Comparison of ENCODE assay signal across 26 cellular contexts in genomic region chr1:198143797-198144196, GRCh38. TPM values are rescaled to one million over a fixed set of nuclear protein-coding genes. Genes with fewer than 3 reads are reported as not detected.
DNase-seq lines count a peak whose midpoint lies in the region; ATAC-seq and TF ChIP-seq lines count a peak whose summit lies in the region.
"Had no signal": no experiment of that assay in that cellular context is flagged by ENCODE, and none has a peak within 500 bp of the region (broad histone marks: within the 10 kb centered on the region; RNA-seq: fewer than 3 reads in every experiment).

No MANE protein-coding gene starts in this region.

- no peak overlapping the region for H3K9ac ChIP-seq in MM.1S (ENCODE audit: low read length)
- H3K9ac ChIP-seq: BLaER1 treated with 17β-estradiol and CSF1 and Interleukin-3, amounts not matched to agents 10 nM and 100 nM had no signal

- H3K79me2 ChIP-seq in MM.1S (ENCODE audit: low read length) = no peaks in the 10 kb centered on the region
- no peaks in the 10 kb centered on the region for H3K79me2 ChIP-seq in osteoblast (ENCODE audit: insufficient read depth, low read length)

- POLR2A ChIA-PET in activated naive CD8-positive, alpha-beta T cell treated with anti-CD3 and anti-CD28 coated beads, Interleukin-2, amount 10 ng/mL, durations not matched to agents 7 days and 5 days (lab: Charles Lee) = no interaction called here

- no peak overlapping the region for H3K27ac Mint-ChIP-seq in activated naive CD8-positive, alpha-beta T cell treated with anti-CD3 and anti-CD28 coated beads, Interleukin-2, amount 10 ng/mL, durations not matched to agents 7 days and 5 days
- H3K27ac Mint-ChIP-seq in activated naive CD8-positive, alpha-beta T cell treated with anti-CD3 and anti-CD28 coated beads for 36 hours = no peak overlapping the region
- no peak overlapping the region for H3K27ac Mint-ChIP-seq in activated T-helper 1 cell treated with anti-CD3 and anti-CD28 coated beads, Interleukin-12 subunit alpha, Interleukin-12 subunit beta, Interleukin-2, Interleukin-4 antibody, amounts not matched to agents 30 ng/mL and 10 ng/mL and 1 ng/mL, durations not matched to agents 14 hours and 24 hours and 36 hours
- H3K27ac Mint-ChIP-seq: activated T-helper 2 cell treated with anti-CD3 and anti-CD28 coated beads, Interferon-gamma antibody, Interleukin-2, Interleukin-4, amounts not matched to agents 10 μg/mL and 5 μg/mL and 100 μg/mL, durations not matched to agents 14 hours and 24 hours and 36 hours; nephron; stimulated activated naive B cell treated with anti-CD40 and anti-IgM and Interleukin-4, amounts not matched to agents 10 μg/mL and 1 μg/mL and 100 μg/mL, for 72 hours; T-helper 1 cell treated with Interleukin-12 subunit alpha and Interleukin-12 subunit beta and Interleukin-4 antibody, amounts not matched to agents 30 μg/mL and 1 μg/mL, for 36 hours had no signal

- H3F3A ChIP-seq in MM.1S (ENCODE audit: insufficient read depth, low read length) = no peaks in the 10 kb centered on the region

- ATAC-seq in activated naive CD8-positive, alpha-beta T cell treated with anti-CD3 and anti-CD28 coated beads, Interleukin-2, amount 10 ng/mL, durations not matched to agents 7 days and 5 days (ENCODE audit: low read depth) = no peak
- ATAC-seq in HG02852 (IDR thresholded peaks at IDR 0.05; ENCODE audit: unreplicated experiment) (peak; percentile 52), GM18873 (IDR thresholded peaks at IDR 0.05; ENCODE audit: low FRiP score, unreplicated experiment) (no peak)
- ATAC-seq: heart left ventricle, left lung had no signal

- H2AFZ ChIP-seq in MM.1S (ENCODE audit: low read length) = no peak overlapping the region
- H2AFZ ChIP-seq in osteoblast (ENCODE audit: low read length) = peak overlapping the region; percentile 60

- peak overlapping the region; percentile 3; the same call in 1 of the 2 replicates for H3K27ac ChIP-seq in MM.1S (ENCODE audit: low read length)
- H3K27ac ChIP-seq in osteoblast (ENCODE audit: low read depth, low read length) = no peak overlapping the region
- H3K27ac ChIP-seq: BLaER1 treated with 17β-estradiol and CSF1 and Interleukin-3, amounts not matched to agents 10 nM and 100 nM; brain microvascular endothelial cell; heart left ventricle; left lung; SJCRH30; tibial nerve; WERI-Rb-1 had no signal

- no peaks in the 10 kb centered on the region for H3K36me3 ChIP-seq in MM.1S (replicated peaks; ENCODE audit: insufficient read depth, low read length)
- no peaks in the 10 kb centered on the region for H3K36me3 ChIP-seq in osteoblast (ENCODE audit: insufficient read depth, low read length)
- H3K36me3 ChIP-seq: BLaER1 treated with 17β-estradiol and CSF1 and Interleukin-3, amounts not matched to agents 10 nM and 100 nM; brain microvascular endothelial cell; heart left ventricle; left lung; SJCRH30; tibial nerve; WERI-Rb-1 had no signal

- peaks cover 11% of the 10 kb centered on the region for H3K9me3 Mint-ChIP-seq in activated naive CD8-positive, alpha-beta T cell treated with anti-CD3 and anti-CD28 coated beads, Interleukin-2, amount 10 ng/mL, durations not matched to agents 7 days and 5 days
- H3K9me3 Mint-ChIP-seq in activated naive CD8-positive, alpha-beta T cell treated with anti-CD3 and anti-CD28 coated beads for 36 hours = peaks cover 18% of the 10 kb centered on the region
- H3K9me3 Mint-ChIP-seq in activated T-helper 1 cell treated with anti-CD3 and anti-CD28 coated beads, Interleukin-12 subunit alpha, Interleukin-12 subunit beta, Interleukin-2, Interleukin-4 antibody, amounts not matched to agents 30 ng/mL and 10 ng/mL and 1 ng/mL, durations not matched to agents 14 hours and 24 hours and 36 hours = peaks cover 5% of the 10 kb centered on the region
- H3K9me3 Mint-ChIP-seq: activated T-helper 2 cell treated with anti-CD3 and anti-CD28 coated beads, Interferon-gamma antibody, Interleukin-2, Interleukin-4, amounts not matched to agents 10 μg/mL and 5 μg/mL and 100 μg/mL, durations not matched to agents 14 hours and 24 hours and 36 hours; T-helper 1 cell treated with Interleukin-12 subunit alpha and Interleukin-12 subunit beta and Interleukin-4 antibody, amounts not matched to agents 30 μg/mL and 1 μg/mL, for 36 hours had no signal

- no peaks in the 10 kb centered on the region for H3K27me3 ChIP-seq in MM.1S (replicated peaks; ENCODE audit: insufficient read depth, low read length)
- H3K27me3 ChIP-seq in osteoblast (ENCODE audit: insufficient read depth, low read length) = no peaks in the 10 kb centered on the region
- H3K27me3 ChIP-seq: BLaER1 treated with 17β-estradiol and CSF1 and Interleukin-3, amounts not matched to agents 10 nM and 100 nM; brain microvascular endothelial cell; heart left ventricle; left lung; SJCRH30; tibial nerve had no signal

- H3K4me3 ChIP-seq in MM.1S (ENCODE audit: low read length) (no peak overlapping the region), osteoblast (ENCODE audit: insufficient read depth, low read length) (no peak overlapping the region)
- H3K4me3 ChIP-seq: BLaER1 treated with 17β-estradiol and CSF1 and Interleukin-3, amounts not matched to agents 10 nM and 100 nM; heart left ventricle; left lung; SJCRH30; tibial nerve had no signal

- H3K4me3 Mint-ChIP-seq in activated naive CD8-positive, alpha-beta T cell treated with anti-CD3 and anti-CD28 coated beads, Interleukin-2, amount 10 ng/mL, durations not matched to agents 7 days and 5 days = peak overlapping the region; percentile 12
- no peak overlapping the region for H3K4me3 Mint-ChIP-seq in activated naive CD8-positive, alpha-beta T cell treated with anti-CD3 and anti-CD28 coated beads for 36 hours
- H3K4me3 Mint-ChIP-seq in activated T-helper 1 cell treated with anti-CD3 and anti-CD28 coated beads, Interleukin-12 subunit alpha, Interleukin-12 subunit beta, Interleukin-2, Interleukin-4 antibody, amounts not matched to agents 30 ng/mL and 10 ng/mL and 1 ng/mL, durations not matched to agents 14 hours and 24 hours and 36 hours = no peak overlapping the region
- H3K4me3 Mint-ChIP-seq: nephron; stimulated activated naive B cell treated with anti-CD40 and anti-IgM and Interleukin-4, amounts not matched to agents 10 μg/mL and 1 μg/mL and 100 μg/mL, for 72 hours; T-helper 1 cell treated with Interleukin-12 subunit alpha and Interleukin-12 subunit beta and Interleukin-4 antibody, amounts not matched to agents 30 μg/mL and 1 μg/mL, for 36 hours had no signal

- H3K9me2 ChIP-seq in MM.1S (replicated peaks; ENCODE audit: insufficient read depth, low read length) = no peaks in the 10 kb centered on the region

- intact Hi-C loops in activated T-helper 1 cell treated with anti-CD3 and anti-CD28 coated beads, Interleukin-12 subunit alpha, Interleukin-12 subunit beta, Interleukin-2, Interleukin-4 antibody, amounts not matched to agents 30 ng/mL and 10 ng/mL and 1 ng/mL, durations not matched to agents 14 hours and 24 hours and 36 hours (cut with micrococcal nuclease) = loop anchor here (1.0 kb wide), 1 partner anchor 9 kb away; no protein-coding TSS in a partner anchor

- no peaks in the 10 kb centered on the region for H3K27me3 Mint-ChIP-seq in activated naive CD8-positive, alpha-beta T cell treated with anti-CD3 and anti-CD28 coated beads, Interleukin-2, amount 10 ng/mL, durations not matched to agents 7 days and 5 days
- no peaks in the 10 kb centered on the region for H3K27me3 Mint-ChIP-seq in activated naive CD8-positive, alpha-beta T cell treated with anti-CD3 and anti-CD28 coated beads for 36 hours
- H3K27me3 Mint-ChIP-seq in activated T-helper 1 cell treated with anti-CD3 and anti-CD28 coated beads, Interleukin-12 subunit alpha, Interleukin-12 subunit beta, Interleukin-2, Interleukin-4 antibody, amounts not matched to agents 30 ng/mL and 10 ng/mL and 1 ng/mL, durations not matched to agents 14 hours and 24 hours and 36 hours (ENCODE audit: insufficient read depth) = no peaks in the 10 kb centered on the region

- no peak for TF ChIP-seq CTCF in MM.1S (IDR thresholded peaks at IDR 0.05; ENCODE audit: low read length)
- no peak for TF ChIP-seq CTCF in osteoblast (IDR thresholded peaks at IDR 0.05; ENCODE audit: extremely low read depth, low read depth, low read length)

- peaks cover 6% of the 10 kb centered on the region for H3K36me3 Mint-ChIP-seq in activated naive CD8-positive, alpha-beta T cell treated with anti-CD3 and anti-CD28 coated beads, Interleukin-2, amount 10 ng/mL, durations not matched to agents 7 days and 5 days
- H3K36me3 Mint-ChIP-seq in activated naive CD8-positive, alpha-beta T cell treated with anti-CD3 and anti-CD28 coated beads for 36 hours = no peaks in the 10 kb centered on the region
- peaks cover 2% of the 10 kb centered on the region for H3K36me3 Mint-ChIP-seq in activated T-helper 1 cell treated with anti-CD3 and anti-CD28 coated beads, Interleukin-12 subunit alpha, Interleukin-12 subunit beta, Interleukin-2, Interleukin-4 antibody, amounts not matched to agents 30 ng/mL and 10 ng/mL and 1 ng/mL, durations not matched to agents 14 hours and 24 hours and 36 hours (ENCODE audit: low read depth)
- H3K36me3 Mint-ChIP-seq: stimulated activated naive B cell treated with anti-CD40 and anti-IgM and Interleukin-4, amounts not matched to agents 10 μg/mL and 1 μg/mL and 100 μg/mL, for 72 hours had no signal

- H4K20me1 ChIP-seq in MM.1S (ENCODE audit: insufficient read depth, low read length) = no peaks in the 10 kb centered on the region
- no peaks in the 10 kb centered on the region for H4K20me1 ChIP-seq in osteoblast (ENCODE audit: insufficient read depth, low read length)
- H4K20me1 ChIP-seq: BLaER1 treated with 17β-estradiol and CSF1 and Interleukin-3, amounts not matched to agents 10 nM and 100 nM had no signal

- no peak for DNase-seq in activated naive CD8-positive, alpha-beta T cell treated with anti-CD3 and anti-CD28 coated beads, Interleukin-2, amount 10 ng/mL, durations not matched to agents 7 days and 5 days
- DNase-seq in activated naive CD8-positive, alpha-beta T cell treated with anti-CD3 and anti-CD28 coated beads for 36 hours = no peak
- peak; percentile 77 for DNase-seq in MM.1S
- no peak for DNase-seq in osteoblast (ENCODE audit: insufficient read length, low spot score, missing footprints)
- no peak for DNase-seq in NCI-H2029 treated with DMSO at 0.1 percent for 48 hours (lab: John Stamatoyannopoulos, UW)
- DNase-seq in activated T-helper 1 cell treated with anti-CD3 and anti-CD28 coated beads, Interleukin-12 subunit alpha, Interleukin-12 subunit beta, Interleukin-2, Interleukin-4 antibody, amounts not matched to agents 30 ng/mL and 10 ng/mL and 1 ng/mL, durations not matched to agents 14 hours and 24 hours and 36 hours (ENCODE audit: low spot score) = no peak
- DNase-seq: brain microvascular endothelial cell; cortex of kidney; heart left ventricle; KBM-7; left lung; NCI-H187 treated with DMSO at 0.1 percent for 48 hours; NCI-H2227 treated with DMSO at 0.1 percent for 48 hours; NCI-H774; posterior cingulate gyrus; SJCRH30; stimulated activated CD4-positive, alpha-beta T cell treated with anti-CD3 and anti-CD28 coated beads, Interleukin-1b, Interleukin-23, amount 100 ng/mL, for 48 hours; stimulated activated naive B cell treated with anti-CD40 and anti-IgM and Interleukin-4, amounts not matched to agents 10 μg/mL and 1 μg/mL and 100 μg/mL, for 72 hours; WERI-Rb-1 had no signal

- H3K4me2 ChIP-seq in MM.1S (ENCODE audit: low read depth, low read length) = peak overlapping the region; percentile 27; the same call in 1 of the 2 replicates
- peak overlapping the region; percentile 49 for H3K4me2 ChIP-seq in osteoblast (ENCODE audit: insufficient read depth, low read length)
- H3K4me2 ChIP-seq: BLaER1 treated with 17β-estradiol and CSF1 and Interleukin-3, amounts not matched to agents 10 nM and 100 nM had no signal

- no peaks in the 10 kb centered on the region for H3K9me3 ChIP-seq in MM.1S (replicated peaks; ENCODE audit: insufficient read depth, low read length)
- no peaks in the 10 kb centered on the region for H3K9me3 ChIP-seq in osteoblast (ENCODE audit: low read depth, low read length)
- H3K9me3 ChIP-seq: BLaER1 treated with 17β-estradiol and CSF1 and Interleukin-3, amounts not matched to agents 10 nM and 100 nM; heart left ventricle; left lung; SJCRH30 had no signal

- H3K4me1 Mint-ChIP-seq in activated naive CD8-positive, alpha-beta T cell treated with anti-CD3 and anti-CD28 coated beads, Interleukin-2, amount 10 ng/mL, durations not matched to agents 7 days and 5 days = peaks cover 4% of the 10 kb centered on the region
- H3K4me1 Mint-ChIP-seq in activated naive CD8-positive, alpha-beta T cell treated with anti-CD3 and anti-CD28 coated beads for 36 hours = peaks cover 9% of the 10 kb centered on the region
- peaks cover 6% of the 10 kb centered on the region for H3K4me1 Mint-ChIP-seq in activated T-helper 1 cell treated with anti-CD3 and anti-CD28 coated beads, Interleukin-12 subunit alpha, Interleukin-12 subunit beta, Interleukin-2, Interleukin-4 antibody, amounts not matched to agents 30 ng/mL and 10 ng/mL and 1 ng/mL, durations not matched to agents 14 hours and 24 hours and 36 hours (ENCODE audit: low read depth)

- H3K4me1 ChIP-seq in MM.1S (ENCODE audit: low read length) (peaks cover 8% of the 10 kb centered on the region), osteoblast (ENCODE audit: insufficient read depth, low read length) (no peaks in the 10 kb centered on the region)
- H3K4me1 ChIP-seq: BLaER1 treated with 17β-estradiol and CSF1 and Interleukin-3, amounts not matched to agents 10 nM and 100 nM; heart left ventricle; left lung; SJCRH30; tibial nerve had no signal

RNA-seq across cellular contexts. Expression of gene NEK7, which starts 13.0 kb away (rescaled TPM):
- total RNA-seq in activated naive CD8-positive, alpha-beta T cell treated with anti-CD3 and anti-CD28 coated beads, Interleukin-2, amount 10 ng/mL, durations not matched to agents 7 days and 5 days = 10 to 100 TPM; 68.9 to 71.7 TPM
- total RNA-seq in activated naive CD8-positive, alpha-beta T cell treated with anti-CD3 and anti-CD28 coated beads for 36 hours = 10 to 100 TPM; 56.1 to 57.4 TPM
- total RNA-seq in osteoblast = 376 and 377 TPM in 2 replicates
- 69.3 and 71.8 TPM in 2 replicates for total RNA-seq in activated T-helper 1 cell treated with anti-CD3 and anti-CD28 coated beads, Interleukin-12 subunit alpha, Interleukin-12 subunit beta, Interleukin-2, Interleukin-4 antibody, amounts not matched to agents 30 ng/mL and 10 ng/mL and 1 ng/mL, durations not matched to agents 14 hours and 24 hours and 36 hours
